ENCODE assay signal across 1 cellular context in the genomic region with DNA sequence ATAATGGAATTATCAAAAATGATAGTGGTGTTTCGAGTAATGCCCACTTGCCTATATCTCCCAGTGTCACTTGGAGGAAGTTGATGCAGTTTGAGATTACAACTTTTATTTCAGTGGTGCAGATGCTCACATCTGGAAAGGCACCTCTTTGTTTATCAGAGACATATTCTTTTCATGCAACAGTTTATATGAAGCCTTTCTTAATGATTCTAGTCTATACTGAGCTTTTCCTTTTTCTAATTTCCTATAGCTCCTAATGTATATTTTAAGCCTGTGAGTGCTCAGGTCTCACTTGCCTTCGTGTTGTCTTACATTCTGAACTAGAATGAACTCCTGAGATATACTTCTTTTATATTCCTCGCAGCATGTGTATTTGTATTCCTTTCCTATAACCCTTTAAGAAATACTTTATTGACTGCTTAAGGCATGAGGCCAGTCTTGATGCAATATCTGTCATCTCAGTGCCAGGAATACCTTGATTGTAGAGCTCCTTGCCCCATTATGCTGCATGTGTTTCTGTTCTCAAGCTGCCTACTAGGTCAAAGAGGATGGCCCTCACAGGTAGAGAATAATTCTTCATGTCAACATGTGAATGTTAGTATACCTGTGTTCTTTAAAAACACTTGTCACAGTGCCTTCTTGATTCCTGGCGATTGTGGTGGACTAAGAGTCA.
TF ChIP-seq lines count a peak whose summit lies in the region.

No MANE protein-coding gene starts in this region.

TF ChIP-seq in SK-N-SH, 30 proteins besides CTCF, POLR2A, EP300 and RAD21 (continued from another document):
- TF ChIP-seq, protein P1, sequence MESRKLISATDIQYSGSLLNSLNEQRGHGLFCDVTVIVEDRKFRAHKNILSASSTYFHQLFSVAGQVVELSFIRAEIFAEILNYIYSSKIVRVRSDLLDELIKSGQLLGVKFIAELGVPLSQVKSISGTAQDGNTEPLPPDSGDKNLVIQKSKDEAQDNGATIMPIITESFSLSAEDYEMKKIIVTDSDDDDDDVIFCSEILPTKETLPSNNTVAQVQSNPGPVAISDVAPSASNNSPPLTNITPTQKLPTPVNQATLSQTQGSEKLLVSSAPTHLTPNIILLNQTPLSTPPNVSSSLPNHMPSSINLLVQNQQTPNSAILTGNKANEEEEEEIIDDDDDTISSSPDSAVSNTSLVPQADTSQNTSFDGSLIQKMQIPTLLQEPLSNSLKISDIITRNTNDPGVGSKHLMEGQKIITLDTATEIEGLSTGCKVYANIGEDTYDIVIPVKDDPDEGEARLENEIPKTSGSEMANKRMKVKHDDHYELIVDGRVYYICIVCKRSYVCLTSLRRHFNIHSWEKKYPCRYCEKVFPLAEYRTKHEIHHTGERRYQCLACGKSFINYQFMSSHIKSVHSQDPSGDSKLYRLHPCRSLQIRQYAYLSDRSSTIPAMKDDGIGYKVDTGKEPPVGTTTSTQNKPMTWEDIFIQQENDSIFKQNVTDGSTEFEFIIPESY (IDR thresholded peaks at IDR 0.05; ENCODE audit: borderline replicate concordance, low read depth) = no peak
- TF ChIP-seq JUND (IDR thresholded peaks at IDR 0.05) = no peak
- TF ChIP-seq, protein P2, sequence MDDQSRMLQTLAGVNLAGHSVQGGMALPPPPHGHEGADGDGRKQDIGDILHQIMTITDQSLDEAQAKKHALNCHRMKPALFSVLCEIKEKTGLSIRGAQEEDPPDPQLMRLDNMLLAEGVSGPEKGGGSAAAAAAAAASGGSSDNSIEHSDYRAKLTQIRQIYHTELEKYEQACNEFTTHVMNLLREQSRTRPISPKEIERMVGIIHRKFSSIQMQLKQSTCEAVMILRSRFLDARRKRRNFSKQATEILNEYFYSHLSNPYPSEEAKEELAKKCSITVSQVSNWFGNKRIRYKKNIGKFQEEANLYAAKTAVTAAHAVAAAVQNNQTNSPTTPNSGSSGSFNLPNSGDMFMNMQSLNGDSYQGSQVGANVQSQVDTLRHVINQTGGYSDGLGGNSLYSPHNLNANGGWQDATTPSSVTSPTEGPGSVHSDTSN (IDR thresholded peaks at IDR 0.05) = no peak
- TF ChIP-seq RCOR1 (IDR thresholded peaks at IDR 0.05; ENCODE audit: low read length) = no peak
- TF ChIP-seq RXRA (IDR thresholded peaks at IDR 0.05; ENCODE audit: borderline replicate concordance, low read depth) = no peak
- TF ChIP-seq, protein P3, sequence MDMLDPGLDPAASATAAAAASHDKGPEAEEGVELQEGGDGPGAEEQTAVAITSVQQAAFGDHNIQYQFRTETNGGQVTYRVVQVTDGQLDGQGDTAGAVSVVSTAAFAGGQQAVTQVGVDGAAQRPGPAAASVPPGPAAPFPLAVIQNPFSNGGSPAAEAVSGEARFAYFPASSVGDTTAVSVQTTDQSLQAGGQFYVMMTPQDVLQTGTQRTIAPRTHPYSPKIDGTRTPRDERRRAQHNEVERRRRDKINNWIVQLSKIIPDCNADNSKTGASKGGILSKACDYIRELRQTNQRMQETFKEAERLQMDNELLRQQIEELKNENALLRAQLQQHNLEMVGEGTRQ (IDR thresholded peaks at IDR 0.05; ENCODE audit: borderline replicate concordance, low read depth, low read length) = no peak
- TF ChIP-seq POLR2AphosphoS5 (IDR thresholded peaks at IDR 0.05; ENCODE audit: low read depth, low read length) = no peak
- TF ChIP-seq SMC3 (IDR thresholded peaks at IDR 0.05; ENCODE audit: low read depth, low read length) = no peak
